1 cellular context compared by ENCODE assay signal in the genomic region with DNA sequence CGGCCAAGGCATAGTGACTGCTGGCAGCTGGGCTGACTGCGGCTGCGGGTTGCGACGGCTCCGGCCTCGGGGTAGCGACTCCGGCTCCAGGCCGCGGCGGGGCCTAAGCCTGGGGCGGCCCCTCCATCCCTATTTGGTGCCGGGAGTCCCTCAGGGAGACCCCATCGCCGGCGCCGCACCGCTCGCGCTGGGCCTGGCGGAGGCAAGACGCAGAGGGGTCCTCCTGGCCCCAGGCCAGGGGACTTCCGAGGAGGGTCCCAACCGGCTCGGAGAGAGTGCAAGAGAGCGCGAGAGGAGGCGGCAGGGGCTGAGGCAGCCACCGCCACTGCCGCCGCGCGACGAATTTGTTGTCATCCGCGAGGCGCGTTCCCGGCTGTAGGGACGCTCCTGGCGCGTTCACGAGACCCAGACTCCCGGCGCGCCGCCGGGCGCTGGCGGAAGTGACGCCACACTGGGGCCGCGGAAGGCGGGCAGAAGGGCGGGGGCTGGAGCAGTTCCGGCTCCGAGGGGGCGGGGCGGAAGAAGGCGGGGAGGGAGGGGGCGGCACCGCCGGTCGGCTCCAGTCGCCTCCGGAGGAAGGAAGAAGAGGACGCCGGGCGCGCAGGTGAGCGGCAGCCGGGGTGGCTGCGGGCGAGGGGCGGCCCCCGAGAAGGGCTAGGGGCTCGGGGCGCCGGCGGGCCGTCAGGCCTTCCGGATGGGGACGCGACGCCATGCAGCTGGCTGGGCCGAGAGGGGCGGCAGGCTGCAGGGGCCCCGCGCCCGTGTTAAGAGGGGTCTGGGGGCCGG.
A peak's percentile ranks its signal among the peaks of the same experiment; 100 is the strongest.
TF ChIP-seq lines count a peak whose summit lies in the region.

Gene ATG2B (minus strand): TSS at position 377 of the 786 bp plus-strand sequence. CDS start 365 bp downstream, at position 12.
Gene GSKIP (plus strand): TSS at position 562 of the 786 bp plus-strand sequence. CDS start 18,722 bp downstream, outside the sequence.

TF ChIP-seq in K562, 482 proteins besides CTCF, POLR2A, EP300 and RAD21 (continued from another document and continues in another):
- TF ChIP-seq RBM15 (IDR thresholded peaks at IDR 0.05; ENCODE audit: insufficient read depth, low read length) (no peak), ETS2 (tag; IDR thresholded peaks at IDR 0.05; ENCODE audit: borderline replicate concordance, poor library complexity, severe bottlenecking) (no peak), RNF2 (IDR thresholded peaks at IDR 0.05) (no peak), ZC3H8 (IDR thresholded peaks at IDR 0.05) (no peak), CBX1 (IDR thresholded peaks at IDR 0.05; ENCODE audit: low read depth) (no peak), HNRNPL (IDR thresholded peaks at IDR 0.05; ENCODE audit: low read depth, low read length) (no peak), MECOM (CRISPR knock-in tag; IDR thresholded peaks at IDR 0.05) (no peak), ZKSCAN1 (IDR thresholded peaks at IDR 0.05; ENCODE audit: low read depth, low read length) (no peak), SRSF9 (IDR thresholded peaks at IDR 0.05; ENCODE audit: borderline replicate concordance, low read depth, low read length) (no peak), BMI1 (IDR thresholded peaks at IDR 0.05; ENCODE audit: low read length) (no peak), ZNF311 (CRISPR knock-in tag; IDR thresholded peaks at IDR 0.05) (no peak), ZNF644 (tag; IDR thresholded peaks at IDR 0.05; ENCODE audit: low read depth) (no peak), BACH1 (tag; IDR thresholded peaks at IDR 0.05) (no peak), PHB2 (IDR thresholded peaks at IDR 0.05; ENCODE audit: low read depth) (no peak), RERE (CRISPR knock-in tag; IDR thresholded peaks at IDR 0.05; ENCODE audit: borderline replicate concordance) (no peak), SAFB (IDR thresholded peaks at IDR 0.05; ENCODE audit: borderline replicate concordance, low read depth, low read length) (no peak), ZNF830 (CRISPR knock-in tag; IDR thresholded peaks at IDR 0.05) (no peak), CEBPB (tag; IDR thresholded peaks at IDR 0.05) (no peak), RBM17 (IDR thresholded peaks at IDR 0.05; ENCODE audit: borderline replicate concordance, low read depth, low read length) (no peak), SMARCE1 (IDR thresholded peaks at IDR 0.05) (no peak), FOS (IDR thresholded peaks at IDR 0.05; ENCODE audit: extremely low read depth, insufficient read length) (no peak), ZNF134 (CRISPR knock-in tag; conservative IDR thresholded peaks at IDR 0.05) (no peak), RBBP5 (IDR thresholded peaks at IDR 0.05; ENCODE audit: borderline replicate concordance, insufficient read depth, low read length, poor library complexity, severe bottlenecking) (peak; percentile 79), ATF1 (CRISPR knock-in tag; IDR thresholded peaks at IDR 0.05) (no peak; the same call in 1 of the 2 replicates), ATF1 (tag; IDR thresholded peaks at IDR 0.05) (peak; percentile 50), NCOA4 (IDR thresholded peaks at IDR 0.05; ENCODE audit: partially characterized antibody) (no peak), ZBED1 (IDR thresholded peaks at IDR 0.05) (no peak), NEUROD1 (IDR thresholded peaks at IDR 0.05; ENCODE audit: borderline replicate concordance, low read depth, low read length, partially characterized antibody) (no peak)
- TF ChIP-seq, protein P1, sequence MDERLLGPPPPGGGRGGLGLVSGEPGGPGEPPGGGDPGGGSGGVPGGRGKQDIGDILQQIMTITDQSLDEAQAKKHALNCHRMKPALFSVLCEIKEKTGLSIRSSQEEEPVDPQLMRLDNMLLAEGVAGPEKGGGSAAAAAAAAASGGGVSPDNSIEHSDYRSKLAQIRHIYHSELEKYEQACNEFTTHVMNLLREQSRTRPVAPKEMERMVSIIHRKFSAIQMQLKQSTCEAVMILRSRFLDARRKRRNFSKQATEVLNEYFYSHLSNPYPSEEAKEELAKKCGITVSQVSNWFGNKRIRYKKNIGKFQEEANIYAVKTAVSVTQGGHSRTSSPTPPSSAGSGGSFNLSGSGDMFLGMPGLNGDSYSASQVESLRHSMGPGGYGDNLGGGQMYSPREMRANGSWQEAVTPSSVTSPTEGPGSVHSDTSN (CRISPR knock-in tag; IDR thresholded peaks at IDR 0.05; ENCODE audit: low read depth), result no peak
- TF ChIP-seq, protein P1 (tag; conservative IDR thresholded peaks at IDR 0.05; ENCODE audit: low read depth), result no peak
- TF ChIP-seq, protein P2, sequence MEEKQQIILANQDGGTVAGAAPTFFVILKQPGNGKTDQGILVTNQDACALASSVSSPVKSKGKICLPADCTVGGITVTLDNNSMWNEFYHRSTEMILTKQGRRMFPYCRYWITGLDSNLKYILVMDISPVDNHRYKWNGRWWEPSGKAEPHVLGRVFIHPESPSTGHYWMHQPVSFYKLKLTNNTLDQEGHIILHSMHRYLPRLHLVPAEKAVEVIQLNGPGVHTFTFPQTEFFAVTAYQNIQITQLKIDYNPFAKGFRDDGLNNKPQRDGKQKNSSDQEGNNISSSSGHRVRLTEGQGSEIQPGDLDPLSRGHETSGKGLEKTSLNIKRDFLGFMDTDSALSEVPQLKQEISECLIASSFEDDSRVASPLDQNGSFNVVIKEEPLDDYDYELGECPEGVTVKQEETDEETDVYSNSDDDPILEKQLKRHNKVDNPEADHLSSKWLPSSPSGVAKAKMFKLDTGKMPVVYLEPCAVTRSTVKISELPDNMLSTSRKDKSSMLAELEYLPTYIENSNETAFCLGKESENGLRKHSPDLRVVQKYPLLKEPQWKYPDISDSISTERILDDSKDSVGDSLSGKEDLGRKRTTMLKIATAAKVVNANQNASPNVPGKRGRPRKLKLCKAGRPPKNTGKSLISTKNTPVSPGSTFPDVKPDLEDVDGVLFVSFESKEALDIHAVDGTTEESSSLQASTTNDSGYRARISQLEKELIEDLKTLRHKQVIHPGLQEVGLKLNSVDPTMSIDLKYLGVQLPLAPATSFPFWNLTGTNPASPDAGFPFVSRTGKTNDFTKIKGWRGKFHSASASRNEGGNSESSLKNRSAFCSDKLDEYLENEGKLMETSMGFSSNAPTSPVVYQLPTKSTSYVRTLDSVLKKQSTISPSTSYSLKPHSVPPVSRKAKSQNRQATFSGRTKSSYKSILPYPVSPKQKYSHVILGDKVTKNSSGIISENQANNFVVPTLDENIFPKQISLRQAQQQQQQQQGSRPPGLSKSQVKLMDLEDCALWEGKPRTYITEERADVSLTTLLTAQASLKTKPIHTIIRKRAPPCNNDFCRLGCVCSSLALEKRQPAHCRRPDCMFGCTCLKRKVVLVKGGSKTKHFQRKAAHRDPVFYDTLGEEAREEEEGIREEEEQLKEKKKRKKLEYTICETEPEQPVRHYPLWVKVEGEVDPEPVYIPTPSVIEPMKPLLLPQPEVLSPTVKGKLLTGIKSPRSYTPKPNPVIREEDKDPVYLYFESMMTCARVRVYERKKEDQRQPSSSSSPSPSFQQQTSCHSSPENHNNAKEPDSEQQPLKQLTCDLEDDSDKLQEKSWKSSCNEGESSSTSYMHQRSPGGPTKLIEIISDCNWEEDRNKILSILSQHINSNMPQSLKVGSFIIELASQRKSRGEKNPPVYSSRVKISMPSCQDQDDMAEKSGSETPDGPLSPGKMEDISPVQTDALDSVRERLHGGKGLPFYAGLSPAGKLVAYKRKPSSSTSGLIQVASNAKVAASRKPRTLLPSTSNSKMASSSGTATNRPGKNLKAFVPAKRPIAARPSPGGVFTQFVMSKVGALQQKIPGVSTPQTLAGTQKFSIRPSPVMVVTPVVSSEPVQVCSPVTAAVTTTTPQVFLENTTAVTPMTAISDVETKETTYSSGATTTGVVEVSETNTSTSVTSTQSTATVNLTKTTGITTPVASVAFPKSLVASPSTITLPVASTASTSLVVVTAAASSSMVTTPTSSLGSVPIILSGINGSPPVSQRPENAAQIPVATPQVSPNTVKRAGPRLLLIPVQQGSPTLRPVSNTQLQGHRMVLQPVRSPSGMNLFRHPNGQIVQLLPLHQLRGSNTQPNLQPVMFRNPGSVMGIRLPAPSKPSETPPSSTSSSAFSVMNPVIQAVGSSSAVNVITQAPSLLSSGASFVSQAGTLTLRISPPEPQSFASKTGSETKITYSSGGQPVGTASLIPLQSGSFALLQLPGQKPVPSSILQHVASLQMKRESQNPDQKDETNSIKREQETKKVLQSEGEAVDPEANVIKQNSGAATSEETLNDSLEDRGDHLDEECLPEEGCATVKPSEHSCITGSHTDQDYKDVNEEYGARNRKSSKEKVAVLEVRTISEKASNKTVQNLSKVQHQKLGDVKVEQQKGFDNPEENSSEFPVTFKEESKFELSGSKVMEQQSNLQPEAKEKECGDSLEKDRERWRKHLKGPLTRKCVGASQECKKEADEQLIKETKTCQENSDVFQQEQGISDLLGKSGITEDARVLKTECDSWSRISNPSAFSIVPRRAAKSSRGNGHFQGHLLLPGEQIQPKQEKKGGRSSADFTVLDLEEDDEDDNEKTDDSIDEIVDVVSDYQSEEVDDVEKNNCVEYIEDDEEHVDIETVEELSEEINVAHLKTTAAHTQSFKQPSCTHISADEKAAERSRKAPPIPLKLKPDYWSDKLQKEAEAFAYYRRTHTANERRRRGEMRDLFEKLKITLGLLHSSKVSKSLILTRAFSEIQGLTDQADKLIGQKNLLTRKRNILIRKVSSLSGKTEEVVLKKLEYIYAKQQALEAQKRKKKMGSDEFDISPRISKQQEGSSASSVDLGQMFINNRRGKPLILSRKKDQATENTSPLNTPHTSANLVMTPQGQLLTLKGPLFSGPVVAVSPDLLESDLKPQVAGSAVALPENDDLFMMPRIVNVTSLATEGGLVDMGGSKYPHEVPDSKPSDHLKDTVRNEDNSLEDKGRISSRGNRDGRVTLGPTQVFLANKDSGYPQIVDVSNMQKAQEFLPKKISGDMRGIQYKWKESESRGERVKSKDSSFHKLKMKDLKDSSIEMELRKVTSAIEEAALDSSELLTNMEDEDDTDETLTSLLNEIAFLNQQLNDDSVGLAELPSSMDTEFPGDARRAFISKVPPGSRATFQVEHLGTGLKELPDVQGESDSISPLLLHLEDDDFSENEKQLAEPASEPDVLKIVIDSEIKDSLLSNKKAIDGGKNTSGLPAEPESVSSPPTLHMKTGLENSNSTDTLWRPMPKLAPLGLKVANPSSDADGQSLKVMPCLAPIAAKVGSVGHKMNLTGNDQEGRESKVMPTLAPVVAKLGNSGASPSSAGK (IDR thresholded peaks at IDR 0.05), result no peak
- TF ChIP-seq, protein P3, sequence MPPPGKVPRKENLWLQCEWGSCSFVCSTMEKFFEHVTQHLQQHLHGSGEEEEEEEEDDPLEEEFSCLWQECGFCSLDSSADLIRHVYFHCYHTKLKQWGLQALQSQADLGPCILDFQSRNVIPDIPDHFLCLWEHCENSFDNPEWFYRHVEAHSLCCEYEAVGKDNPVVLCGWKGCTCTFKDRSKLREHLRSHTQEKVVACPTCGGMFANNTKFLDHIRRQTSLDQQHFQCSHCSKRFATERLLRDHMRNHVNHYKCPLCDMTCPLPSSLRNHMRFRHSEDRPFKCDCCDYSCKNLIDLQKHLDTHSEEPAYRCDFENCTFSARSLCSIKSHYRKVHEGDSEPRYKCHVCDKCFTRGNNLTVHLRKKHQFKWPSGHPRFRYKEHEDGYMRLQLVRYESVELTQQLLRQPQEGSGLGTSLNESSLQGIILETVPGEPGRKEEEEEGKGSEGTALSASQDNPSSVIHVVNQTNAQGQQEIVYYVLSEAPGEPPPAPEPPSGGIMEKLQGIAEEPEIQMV (tag; conservative IDR thresholded peaks at IDR 0.05; ENCODE audit: low read depth), result no peak
- TF ChIP-seq, protein P4, sequence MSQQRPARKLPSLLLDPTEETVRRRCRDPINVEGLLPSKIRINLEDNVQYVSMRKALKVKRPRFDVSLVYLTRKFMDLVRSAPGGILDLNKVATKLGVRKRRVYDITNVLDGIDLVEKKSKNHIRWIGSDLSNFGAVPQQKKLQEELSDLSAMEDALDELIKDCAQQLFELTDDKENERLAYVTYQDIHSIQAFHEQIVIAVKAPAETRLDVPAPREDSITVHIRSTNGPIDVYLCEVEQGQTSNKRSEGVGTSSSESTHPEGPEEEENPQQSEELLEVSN (IDR thresholded peaks at IDR 0.05; ENCODE audit: borderline replicate concordance in 1 of 2, extremely low read depth in 1 of 2, insufficient read depth in 1 of 2, insufficient read length in 1 of 2, low read depth in 1 of 2, low read length in 1 of 2, poor library complexity in 1 of 2, severe bottlenecking in 1 of 2), result peak in 1 of 2 experiments; percentile 16
